In genomic region chr14:105005929-105006830, GRCh38 we compare ENCODE assay signal across 1 cellular context.
TF ChIP-seq lines count a peak whose summit lies in the region.

No MANE protein-coding gene starts in this region.

TF ChIP-seq in IMR-90, 13 proteins besides CTCF, POLR2A, EP300 and RAD21:
- TF ChIP-seq RFX5 (IDR thresholded peaks at IDR 0.05; ENCODE audit: low read depth, low read length) = no peak
- TF ChIP-seq RCOR1 (IDR thresholded peaks at IDR 0.05; ENCODE audit: insufficient replicate concordance, low read length) = no peak
- TF ChIP-seq SMC3 (IDR thresholded peaks at IDR 0.05; ENCODE audit: low read depth, low read length) = no peak
- no peak for TF ChIP-seq NFE2L2 (IDR thresholded peaks at IDR 0.05; ENCODE audit: low read depth, low read length)
- TF ChIP-seq MAZ (IDR thresholded peaks at IDR 0.05; ENCODE audit: borderline replicate concordance, low read depth, low read length) = no peak
- no peak for TF ChIP-seq MAFK (IDR thresholded peaks at IDR 0.05; ENCODE audit: low read depth, low read length)
- no peak for TF ChIP-seq CHD1 (IDR thresholded peaks at IDR 0.05; ENCODE audit: low read depth, low read length)
- TF ChIP-seq ELK1 (IDR thresholded peaks at IDR 0.05; ENCODE audit: borderline replicate concordance, low read depth, low read length) = no peak
- no peak for TF ChIP-seq FOS (IDR thresholded peaks at IDR 0.05; ENCODE audit: low read depth, low read length)
- TF ChIP-seq, protein P1, sequence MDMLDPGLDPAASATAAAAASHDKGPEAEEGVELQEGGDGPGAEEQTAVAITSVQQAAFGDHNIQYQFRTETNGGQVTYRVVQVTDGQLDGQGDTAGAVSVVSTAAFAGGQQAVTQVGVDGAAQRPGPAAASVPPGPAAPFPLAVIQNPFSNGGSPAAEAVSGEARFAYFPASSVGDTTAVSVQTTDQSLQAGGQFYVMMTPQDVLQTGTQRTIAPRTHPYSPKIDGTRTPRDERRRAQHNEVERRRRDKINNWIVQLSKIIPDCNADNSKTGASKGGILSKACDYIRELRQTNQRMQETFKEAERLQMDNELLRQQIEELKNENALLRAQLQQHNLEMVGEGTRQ (IDR thresholded peaks at IDR 0.05; ENCODE audit: low read depth, low read length) = no peak
- no peak for TF ChIP-seq BHLHE40 (IDR thresholded peaks at IDR 0.05; ENCODE audit: low read depth, low read length)
- no peak for TF ChIP-seq CEBPB (IDR thresholded peaks at IDR 0.05; ENCODE audit: low read depth, low read length)
- no peak for TF ChIP-seq MXI1 (IDR thresholded peaks at IDR 0.05; ENCODE audit: borderline replicate concordance, low read depth, low read length)
